Comparison of ENCODE assay signal across 8 cellular contexts in genomic region chr1:28088168-28088961, GRCh38. TPM values are rescaled to one million over a fixed set of nuclear protein-coding genes. Genes with fewer than 3 reads are reported as not detected.
DNase-seq lines count a peak whose midpoint lies in the region; ATAC-seq, FAIRE-seq and TF ChIP-seq lines count a peak whose summit lies in the region.

EYA3 (minus strand) TSS chr1:28088610; CDS start chr1:28058026, 30,584 bp downstream.

- peak within 1 kb of the TSS; percentile 12; the same call in 1 of the 2 replicates for H2AFZ ChIP-seq in OCI-LY7 (ENCODE audit: low read length)
- peak within 1 kb of the TSS; percentile 74 for H2AFZ ChIP-seq in endothelial cell of umbilical vein (ENCODE audit: low read depth, low read length)

- H3K4me2 ChIP-seq in OCI-LY7 (ENCODE audit: low read length) (peak within 1 kb of the TSS; percentile 90), endothelial cell of umbilical vein (ENCODE audit: insufficient read depth, low read length) (peak within 1 kb of the TSS; percentile 90)

- H4K20me1 ChIP-seq in OCI-LY7 (ENCODE audit: insufficient read depth, low read length): peaks cover 14% of the 10 kb centered on the region
- no peaks in the 10 kb centered on the region for H4K20me1 ChIP-seq in endothelial cell of umbilical vein (replicated peaks; ENCODE audit: control insufficient read depth, extremely low read depth, insufficient read depth, low read length)

- H3K79me2 ChIP-seq in OCI-LY7 (ENCODE audit: insufficient read depth, low read depth, low read length) (peaks cover 59% of the 10 kb centered on the region), endothelial cell of umbilical vein (ENCODE audit: control insufficient read depth, insufficient read depth, low read length) (peaks cover 47% of the 10 kb centered on the region)

- FAIRE-seq in D721Med (lab: Jason Lieb, UNC) (no peak), endothelial cell of umbilical vein (lab: Jason Lieb, UNC) (peak; percentile 97)

- CTCF ChIA-PET in OCI-LY7 (lab: Charles Lee; ENCODE audit: unreplicated experiment) (interaction anchor here (0.6 to 1.1 kb wide), 3 partner anchors 14 to 81 kb away, joined by 3 read pairs; no protein-coding TSS in a partner anchor), endothelial cell of umbilical vein (lab: Charles Lee) (interaction anchor here (1.1 to 7.2 kb wide), 15 partner anchors 10 to 241 kb away, joined by 3 to 397 read pairs (median 7); partner anchors contain the start of gene MED18)

- dilution Hi-C loops in endothelial cell of umbilical vein (cut with MboI; ENCODE audit: extremely low pct_ligation_motif_present, low sequenced_read_pairs): no loop called here

- H3K9ac ChIP-seq in endothelial cell of umbilical vein (replicated peaks; ENCODE audit: extremely low read depth, insufficient read depth, low read length): peak within 1 kb of the TSS; percentile 82

- H3K4me1 ChIP-seq in OCI-LY7 (ENCODE audit: insufficient read depth, low read length, poor library complexity, severe bottlenecking) (peaks cover 58% of the 10 kb centered on the region), endothelial cell of umbilical vein (ENCODE audit: control insufficient read depth, extremely low read depth, insufficient read depth, low read length) (peaks cover 12% of the 10 kb centered on the region)

- TF ChIP-seq CTCF in D721Med (IDR thresholded peaks at IDR 0.05; ENCODE audit: insufficient read depth, missing control alignments): no peak
- TF ChIP-seq CTCF in OCI-LY7 (conservative IDR thresholded peaks at IDR 0.05; ENCODE audit: low read length): no peak
- TF ChIP-seq CTCF in endothelial cell of umbilical vein (IDR thresholded peaks at IDR 0.05; ENCODE audit: extremely low read depth in 1 of 2, insufficient read depth in 1 of 2, low read depth in 1 of 2, low read length in 2 of 2): no peak

- H3K9me2 ChIP-seq in OCI-LY7 (ENCODE audit: insufficient read depth, low read length): no peaks in the 10 kb centered on the region

- no peaks in the 10 kb centered on the region for H3K9me1 ChIP-seq in endothelial cell of umbilical vein (replicated peaks; ENCODE audit: control insufficient read depth, extremely low read depth, insufficient read depth, low read length)

- POLR2A ChIA-PET in OCI-LY7 (lab: Charles Lee) (interaction anchor here (0.5 to 7.0 kb wide), 23 partner anchors 8 to 363 kb away, joined by 3 to 138 read pairs (median 4); partner anchors contain the start of gene PTAFR), endothelial cell of umbilical vein (lab: Charles Lee) (interaction anchor here (0.5 to 1.7 kb wide), 6 partner anchors 10 to 136 kb away, joined by 3 to 7 read pairs (median 4); no protein-coding TSS in a partner anchor)

- H3K27me3 ChIP-seq in endothelial cell of umbilical vein (ENCODE audit: control insufficient read depth in 2 of 2, insufficient read depth in 2 of 2, low read length in 2 of 2): no peaks in the 10 kb centered on the region

- H3K27ac ChIP-seq in OCI-LY7 (ENCODE audit: low read depth, low read length, poor library complexity, severe bottlenecking) (peak within 1 kb of the TSS; percentile 82), endothelial cell of umbilical vein (ENCODE audit: insufficient read depth, low read depth, low read length) (peak within 1 kb of the TSS; percentile 45)

- BruUV-seq in OCI-LY7 (replicated peaks; lab: Mats Ljungman, UMichigan) (no TSS peak), endothelial cell of umbilical vein (replicated peaks; lab: Mats Ljungman, UMichigan) (TSS peak; percentile 58)

- intact Hi-C loops in OCI-LY7 (cut with micrococcal nuclease; ENCODE audit: unreplicated experiment): loop anchor here (1.0 to 10.0 kb wide), 2 partner anchors 23 to 416 kb away; partner anchors contain the start of gene RCC1
- intact Hi-C loops in endothelial cell of umbilical vein (cut with micrococcal nuclease): loop anchor here (1.0 to 2.0 kb wide), 8 partner anchors 22 to 230 kb away; partner anchors contain the start of gene XKR8

- no peaks in the 10 kb centered on the region for H3K36me3 ChIP-seq in OCI-LY7 (ENCODE audit: insufficient read depth, low read length)
- no peaks in the 10 kb centered on the region for H3K36me3 ChIP-seq in endothelial cell of umbilical vein (ENCODE audit: control insufficient read depth in 2 of 2, extremely low read depth in 1 of 2, insufficient read depth in 2 of 2, low read length in 2 of 2)

- DNase-seq in D721Med (ENCODE audit: insufficient read length, low spot score) (peak; percentile 90), HuH-7.5 (ENCODE audit: low spot score) (peak; percentile 90), OCI-LY7 (ENCODE audit: low spot score) (peak; percentile 99), activated T-cell treated with anti-CD3 and anti-CD28 coated beads for 1 hour (ENCODE audit: low read depth) (peak; percentile 98), endothelial cell of umbilical vein (ENCODE audit: low read depth, low spot score) (peak; percentile 100), midbrain (lab: John Stamatoyannopoulos, UW) (peak; percentile 96)
- peak; percentile 99 for DNase-seq in stimulated activated CD8-positive, alpha-beta memory T cell treated with anti-CD3 and anti-CD28 coated beads, Interleukin-2, amount 100 ng/mL, for 1 hour (ENCODE audit: low read depth in 2 of 2)

- peak; percentile 96 for TF ChIP-seq POLR2A in endothelial cell of umbilical vein (IDR thresholded peaks at IDR 0.05; ENCODE audit: low read depth, low read length)

- H3K9me3 ChIP-seq in OCI-LY7 (ENCODE audit: low read length) (no peaks in the 10 kb centered on the region), endothelial cell of umbilical vein (replicated peaks; ENCODE audit: control insufficient read depth, insufficient read depth, low read length) (no peaks in the 10 kb centered on the region)

- peak; percentile 68 for ATAC-seq in GM21526 (IDR thresholded peaks at IDR 0.05; ENCODE audit: low FRiP score, unreplicated experiment)

- H3K4me3 ChIP-seq in OCI-LY7 (ENCODE audit: low read depth, low read length, poor library complexity, severe bottlenecking) (peak within 1 kb of the TSS; percentile 75), endothelial cell of umbilical vein (replicated peaks in 1 of 3; ENCODE audit: insufficient read depth in 1 of 3, low read depth in 1 of 3, low read length in 3 of 3) (peak within 1 kb of the TSS; percentile 51 to 81 (median 73))

TF ChIP-seq in endothelial cell of umbilical vein, 7 proteins besides CTCF, POLR2A, EP300 and RAD21:
- no peak for TF ChIP-seq GATA2 (IDR thresholded peaks at IDR 0.05; ENCODE audit: insufficient read depth, insufficient read length, low read depth, low read length)
- TF ChIP-seq EZH2 (IDR thresholded peaks at IDR 0.05; ENCODE audit: borderline replicate concordance, low read depth, low read length, severe bottlenecking): no peak
- peak; percentile 93 for TF ChIP-seq POLR2AphosphoS5 (IDR thresholded peaks at IDR 0.05; ENCODE audit: insufficient read depth, low read depth, low read length)
- TF ChIP-seq MYC (IDR thresholded peaks at IDR 0.05; ENCODE audit: low read depth, low read length): peak; percentile 74
- TF ChIP-seq FOS (IDR thresholded peaks at IDR 0.05; ENCODE audit: borderline replicate concordance, insufficient read depth, low read length): no peak
- no peak for TF ChIP-seq JUN (IDR thresholded peaks at IDR 0.05; ENCODE audit: borderline replicate concordance, insufficient read depth, insufficient read length, low read depth)
- peak; percentile 19 for TF ChIP-seq MAX (IDR thresholded peaks at IDR 0.05; ENCODE audit: insufficient read depth, insufficient read length)

RNA-seq across cellular contexts. Expression of gene EYA3, which starts in this region (rescaled TPM):
- total RNA-seq in OCI-LY7 (2014; rRNA removed; shearing (Covaris generic)): 24.1 and 29.0 TPM in 2 replicates
- total RNA-seq in OCI-LY7 (2022): 104 and 114 TPM in 2 replicates
- total RNA-seq in endothelial cell of umbilical vein: 29.7 and 33.0 TPM in 2 replicates
- 12.7 TPM in 2 replicates for polyA plus RNA-seq in endothelial cell of umbilical vein
- 12.8 and 13.3 TPM in 2 replicates for polyA plus RNA-seq in endothelial cell of umbilical vein (2011; cell fraction: cytosol; rRNA removed)
- polyA plus RNA-seq in endothelial cell of umbilical vein (2011; cell fraction: nucleus; rRNA removed): 26.0 and 29.2 TPM in 2 replicates
- 12.6 and 18.4 TPM in 2 replicates for polyA plus RNA-seq in endothelial cell of umbilical vein (2012)
- polyA minus RNA-seq in endothelial cell of umbilical vein: 62.7 and 63.8 TPM in 2 replicates
- 14.5 TPM for polyA minus RNA-seq in endothelial cell of umbilical vein (2011; cell fraction: cytosol; rRNA and poly(A)+ RNA removed)
- polyA minus RNA-seq in endothelial cell of umbilical vein (2011; cell fraction: nucleus; rRNA and poly(A)+ RNA removed): 37.7 and 48.3 TPM in 2 replicates

Comparison
In these comparisons a context has a peak if more than half of its experiments do, and no peak if none do; other contexts are left out.
1. Peak in every context shown above with its lines: DNase-seq, ATAC-seq, H3K4me3 ChIP-seq and H3K27ac ChIP-seq.